19 cellular contexts compared by ENCODE assay signal in genomic region chr1:235004276-235004675, GRCh38.
"Had no signal": no experiment of that assay in that cellular context is flagged by ENCODE, and none has a peak within 500 bp of the region (broad histone marks: within the 10 kb centered on the region; RNA-seq: fewer than 3 reads in every experiment).

No MANE protein-coding gene starts in this region.

- H3K4me3 ChIP-seq: breast epithelium, gastroesophageal sphincter, mucosa of descending colon, transverse colon, vagina had no signal

- ATAC-seq: activated naive CD8-positive, alpha-beta T cell treated with anti-CD3 and anti-CD28 coated beads, Interleukin-2, amount 50 U/mL, for 24 hours; gastroesophageal sphincter; left lobe of liver; naive thymus-derived CD8-positive, alpha-beta T cell; stimulated activated naive CD8-positive, alpha-beta T cell treated with anti-CD3 and anti-CD28 coated beads, Interleukin-15, Interleukin-2, amounts not matched to agents 100 U/mL and 50 U/mL, for 24 hours had no signal

- H3K9me3 ChIP-seq: breast epithelium, gastroesophageal sphincter, mucosa of descending colon, transverse colon, vagina had no signal

- H3K27me3 ChIP-seq: breast epithelium, gastroesophageal sphincter, transverse colon, vagina had no signal

- DNase-seq: activated CD4-positive, alpha-beta T cell treated with anti-CD3 and anti-CD28 coated beads, Interleukin-2, amount 50 U/mL, for 4 hours; activated CD4-positive, CD25-positive, alpha-beta regulatory T cell treated with anti-CD3 and anti-CD28 coated beads, Interleukin-2, amount 50 U/mL, for 72 hours; activated naive CD4-positive, alpha-beta T cell treated with anti-CD3 and anti-CD28 coated beads for 36 hours; activated naive CD8-positive, alpha-beta T cell treated with anti-CD3 and anti-CD28 coated beads, Interleukin-2, amount 50 U/mL, for 24 hours; activated T-cell treated with anti-CD3 and anti-CD28 coated beads, Interleukin-2, amount 50 U/mL, for 1 hour; aorta; cerebellar nuclear complex; mucosa of descending colon; naive thymus-derived CD8-positive, alpha-beta T cell; posterior cingulate gyrus; retina; stimulated activated CD4-positive, alpha-beta T cell treated with anti-CD3 and anti-CD28 coated beads, Interleukin-4, amount 100 ng/mL, for 1 hour; stimulated activated naive CD8-positive, alpha-beta T cell treated with anti-CD3 and anti-CD28 coated beads, Interleukin-15, Interleukin-2, amounts not matched to agents 100 U/mL and 50 U/mL, for 24 hours; transverse colon had no signal

- FAIRE-seq: islet of Langerhans had no signal

- H3K36me3 ChIP-seq: breast epithelium, gastroesophageal sphincter, transverse colon, vagina had no signal

- H3K27ac ChIP-seq: breast epithelium, gastroesophageal sphincter, transverse colon, vagina had no signal

- H3K4me1 ChIP-seq: vagina had no signal
